In genomic region chr9:14238044-14238443, GRCh38 we compare ENCODE assay signal across 13 cellular contexts.
A peak's percentile ranks its signal among the peaks of the same experiment; 100 is the strongest.
DNase-seq lines count a peak whose midpoint lies in the region; ATAC-seq, FAIRE-seq and TF ChIP-seq lines count a peak whose summit lies in the region.
"Had no signal": no experiment of that assay in that cellular context is flagged by ENCODE, and none has a peak within 500 bp of the region (broad histone marks: within the 10 kb centered on the region; RNA-seq: fewer than 3 reads in every experiment).

No MANE protein-coding gene starts in this region.

- H3K4me1 ChIP-seq in astrocyte (ENCODE audit: insufficient read depth, low read length): peaks cover 25% of the 10 kb centered on the region
- H3K4me1 ChIP-seq in skeletal muscle tissue (ENCODE audit: control insufficient read depth in 3 of 3, insufficient read depth in 3 of 3, low read length in 3 of 3): peaks cover 16 to 25% (median 22%) of the 10 kb centered on the region in 3 donors

- FAIRE-seq in astrocyte (lab: Jason Lieb, UNC): no peak

- H3K27ac ChIP-seq in astrocyte (ENCODE audit: low read depth, low read length) (peak overlapping the region; percentile 16), skeletal muscle tissue (ENCODE audit: low read depth, low read length) (peak overlapping the region; percentile 42)

- no peaks in the 10 kb centered on the region for H3K9me3 Mint-ChIP-seq in astrocyte (ENCODE audit: unreplicated experiment)
- H3K9me3 Mint-ChIP-seq: stimulated activated effector memory CD8-positive, alpha-beta T cell treated with anti-CD3 and anti-CD28 coated beads, Interleukin-12 subunit alpha, Interleukin-12 subunit beta, amount 100 ng/mL, for 72 hours had no signal

- no peak for ATAC-seq in GM21576 (IDR thresholded peaks at IDR 0.05; ENCODE audit: unreplicated experiment)
- ATAC-seq: stimulated activated effector memory CD8-positive, alpha-beta T cell treated with anti-CD3 and anti-CD28 coated beads, Interleukin-12 subunit alpha, Interleukin-12 subunit beta, amount 100 ng/mL, for 72 hours had no signal

- H4K20me1 ChIP-seq in astrocyte (ENCODE audit: insufficient read depth, low read length): no peaks in the 10 kb centered on the region

- peak overlapping the region; percentile 55 for H3K27ac Mint-ChIP-seq in astrocyte (ENCODE audit: unreplicated experiment)
- H3K27ac Mint-ChIP-seq: immature natural killer cell; stimulated activated effector memory CD8-positive, alpha-beta T cell treated with anti-CD3 and anti-CD28 coated beads, Interleukin-12 subunit alpha, Interleukin-12 subunit beta, amount 100 ng/mL, for 72 hours had no signal

- no peaks in the 10 kb centered on the region for H3K9me3 ChIP-seq in astrocyte (ENCODE audit: insufficient read depth, low read depth, low read length)
- H3K9me3 ChIP-seq in skeletal muscle tissue (ENCODE audit: control insufficient read depth in 3 of 3, low read length in 3 of 3): no peaks in the 10 kb centered on the region

- no peaks in the 10 kb centered on the region for H3K36me3 Mint-ChIP-seq in astrocyte (ENCODE audit: low read depth, unreplicated experiment)
- H3K36me3 Mint-ChIP-seq: immature natural killer cell; stimulated activated effector memory CD8-positive, alpha-beta T cell treated with anti-CD3 and anti-CD28 coated beads, Interleukin-12 subunit alpha, Interleukin-12 subunit beta, amount 100 ng/mL, for 72 hours had no signal

- DNase-seq in HT-29 (ENCODE audit: low spot score): peak; percentile 52
- DNase-seq in astrocyte (ENCODE audit: low read depth): no peak
- DNase-seq in iris pigment epithelial cell (ENCODE audit: low read depth): peak; percentile 64
- no peak for DNase-seq in stimulated activated CD4-positive, alpha-beta T cell treated with anti-CD3 and anti-CD28 coated beads, Interleukin-1b, Interleukin-23, amount 100 ng/mL, for 48 hours
- no peak for DNase-seq in DMS153 treated with DMSO at 0.1 percent for 48 hours (lab: John Stamatoyannopoulos, UW; ENCODE audit: unreplicated experiment)
- no peak for DNase-seq in activated effector memory CD4-positive, alpha-beta T cell treated with Interleukin-2 at 50 U/mL for 16 hours
- DNase-seq: activated T-cell treated with anti-CD3 and anti-CD28 coated beads for 4 hours, cerebellar nuclear complex, immature natural killer cell, T-helper 2 cell had no signal

- H3K4me2 ChIP-seq in astrocyte (ENCODE audit: low read length): peak overlapping the region; percentile 58

- H3K4me3 ChIP-seq in astrocyte (ENCODE audit: insufficient read depth, low read depth, low read length) (no peak overlapping the region), skeletal muscle tissue (ENCODE audit: low read length in 3 of 3) (no peak overlapping the region)

- no peaks in the 10 kb centered on the region for H3K36me3 ChIP-seq in astrocyte (ENCODE audit: insufficient read depth, low read length)
- no peaks in the 10 kb centered on the region for H3K36me3 ChIP-seq in skeletal muscle tissue (ENCODE audit: control insufficient read depth in 3 of 3, insufficient read depth in 3 of 3, low read length in 3 of 3)

- H3K4me1 Mint-ChIP-seq in astrocyte (ENCODE audit: low read depth, unreplicated experiment): peaks cover 19% of the 10 kb centered on the region
- H3K4me1 Mint-ChIP-seq: immature natural killer cell; stimulated activated effector memory CD8-positive, alpha-beta T cell treated with anti-CD3 and anti-CD28 coated beads, Interleukin-12 subunit alpha, Interleukin-12 subunit beta, amount 100 ng/mL, for 72 hours had no signal

- H3K79me2 ChIP-seq in astrocyte (ENCODE audit: insufficient read depth, low read length): peaks cover 65% of the 10 kb centered on the region

- no peak overlapping the region for H2AFZ ChIP-seq in astrocyte (ENCODE audit: low read depth, low read length)

- no peak overlapping the region for H3K4me3 Mint-ChIP-seq in astrocyte (ENCODE audit: unreplicated experiment)
- H3K4me3 Mint-ChIP-seq: immature natural killer cell; stimulated activated effector memory CD8-positive, alpha-beta T cell treated with anti-CD3 and anti-CD28 coated beads, Interleukin-12 subunit alpha, Interleukin-12 subunit beta, amount 100 ng/mL, for 72 hours had no signal

- H3K9ac ChIP-seq in astrocyte (ENCODE audit: low read length) (no peak overlapping the region), skeletal muscle tissue (ENCODE audit: low read depth in 1 of 3, low read length in 3 of 3) (no peak overlapping the region)

- H3K27me3 ChIP-seq in astrocyte (ENCODE audit: insufficient read depth, low read length) (no peaks in the 10 kb centered on the region), skeletal muscle tissue (ENCODE audit: control insufficient read depth in 3 of 3, insufficient read depth in 3 of 3, low read length in 3 of 3) (no peaks in the 10 kb centered on the region)

- H3K27me3 Mint-ChIP-seq in astrocyte (ENCODE audit: low read depth, unreplicated experiment): no peaks in the 10 kb centered on the region

- no peak for TF ChIP-seq CTCF in astrocyte (IDR thresholded peaks at IDR 0.05; ENCODE audit: insufficient read depth, low read depth, low read length)

Comparison
In these comparisons a context has a peak if more than half of its experiments do, and no peak if none do; other contexts are left out.
1. DNase-seq: peak in HT-29 (single experiment) and iris pigment epithelial cell (single experiment); none in astrocyte (single experiment), stimulated activated CD4-positive, alpha-beta T cell treated with anti-CD3 and anti-CD28 coated beads, Interleukin-1b, Interleukin-23, amount 100 ng/mL, for 48 hours (single experiment), DMS153 treated with DMSO at 0.1 percent for 48 hours (single experiment) and activated effector memory CD4-positive, alpha-beta T cell treated with Interleukin-2 at 50 U/mL for 16 hours (single experiment).